In genomic region chr11:62680825-62681240, GRCh38 we compare ENCODE assay signal across 8 cellular contexts. TPM values are rescaled to one million over a fixed set of nuclear protein-coding genes. Genes with fewer than 3 reads are reported as not detected.
DNase-seq lines count a peak whose midpoint lies in the region; FAIRE-seq and TF ChIP-seq lines count a peak whose summit lies in the region.

No MANE protein-coding gene starts in this region.

- peak overlapping the region; percentile 41 for H2AFZ ChIP-seq in keratinocyte (ENCODE audit: control insufficient read depth, low read length)

- peak; percentile 48 for FAIRE-seq in keratinocyte (lab: Jason Lieb, UNC)

- in situ Hi-C loops in GM13976 (cut with MboI; ENCODE audit: low sequenced_read_pairs, unreplicated experiment), result no loop called here

- peak; percentile 64 for DNase-seq in GM13976 (ENCODE audit: low spot score)
- peak; percentile 84 for DNase-seq in RPMI7951 (ENCODE audit: low read depth)
- DNase-seq in astrocyte of the hippocampus (ENCODE audit: low read depth, low spot score), result peak; percentile 84
- DNase-seq in keratinocyte (ENCODE audit: low read depth, low spot score), result no peak
- no peak for DNase-seq in globus pallidus (ENCODE audit: low spot score)

- H3K4me1 ChIP-seq in BLaER1, result peaks cover 41% of the 10 kb centered on the region
- peaks cover 16% of the 10 kb centered on the region for H3K4me1 ChIP-seq in keratinocyte (ENCODE audit: control insufficient read depth, extremely low read depth, insufficient read depth, low read length)
- peaks cover 10 to 35% (median 23%) of the 10 kb centered on the region in 5 donors for H3K4me1 ChIP-seq in subcutaneous abdominal adipose tissue (ENCODE audit: control insufficient read depth in 5 of 5, insufficient read depth in 5 of 5, low read length in 5 of 5)

- TF ChIP-seq CTCF in GM13976 (IDR thresholded peaks at IDR 0.05; ENCODE audit: borderline replicate concordance, control extremely low read depth, extremely low read depth, insufficient read depth, missing control alignments) (peak; percentile 28), keratinocyte (optimal IDR thresholded peaks at IDR 0.05 in 1 of 3, IDR thresholded peaks at IDR 0.05 in 1 of 3, conservative IDR thresholded peaks at IDR 0.05 in 1 of 3; ENCODE audit: extremely low read depth in 1 of 3, insufficient read depth in 2 of 3, low read length in 3 of 3) (peak; percentile 59 to 94 (median 74))

- dilution Hi-C loops in keratinocyte (cut with MboI; ENCODE audit: extremely low pct_ligation_motif_present, low sequenced_read_pairs), result no loop called here

- H3K36me3 ChIP-seq in BLaER1, result peaks cover 22% of the 10 kb centered on the region
- peaks cover 10 to 19% of the 10 kb centered on the region in 2 experiments for H3K36me3 ChIP-seq in keratinocyte (ENCODE audit: control insufficient read depth in 2 of 2, extremely low read depth in 1 of 2, insufficient read depth in 2 of 2, low read length in 2 of 2)
- H3K36me3 ChIP-seq in subcutaneous abdominal adipose tissue (ENCODE audit: control insufficient read depth in 5 of 5, insufficient read depth in 5 of 5, low read length in 5 of 5), result peaks cover 9 to 20% (median 19%) of the 10 kb centered on the region in 5 donors

- no peak overlapping the region for H3K4me3 ChIP-seq in BLaER1
- no peak overlapping the region for H3K4me3 ChIP-seq in keratinocyte (ENCODE audit: control insufficient read depth in 2 of 3, extremely low read depth in 1 of 3, insufficient read depth in 2 of 3, low read depth in 1 of 3, low read length in 3 of 3)
- no peak overlapping the region for H3K4me3 ChIP-seq in subcutaneous abdominal adipose tissue (ENCODE audit: low read depth in 1 of 5, low read length in 5 of 5)

- peaks cover 24% of the 10 kb centered on the region for H3K79me2 ChIP-seq in keratinocyte (ENCODE audit: control insufficient read depth, insufficient read depth, low read length)

- H4K20me1 ChIP-seq in BLaER1 (peaks cover 23% of the 10 kb centered on the region), keratinocyte (ENCODE audit: control insufficient read depth, extremely low read depth, insufficient read depth, low read length) (no peaks in the 10 kb centered on the region)

- 0 out of 2 replicates have a peak overlapping the region, but pooled peaks have one; percentile 5 for H3K27ac ChIP-seq in BLaER1
- H3K27ac ChIP-seq in keratinocyte (ENCODE audit: control insufficient read depth, insufficient read depth, low read length), result no peak overlapping the region
- peak overlapping the region; percentile 79 for H3K27ac ChIP-seq in subcutaneous abdominal adipose tissue (ENCODE audit: low read depth, low read length)

- H3K9me3 ChIP-seq in BLaER1, result no peaks in the 10 kb centered on the region
- no peaks in the 10 kb centered on the region for H3K9me3 ChIP-seq in keratinocyte (ENCODE audit: control insufficient read depth, low read depth, low read length)
- no peaks in the 10 kb centered on the region for H3K9me3 ChIP-seq in subcutaneous abdominal adipose tissue (ENCODE audit: control insufficient read depth in 5 of 5, low read length in 5 of 5)

- H3K9ac ChIP-seq in BLaER1, result no peak overlapping the region
- H3K9ac ChIP-seq in keratinocyte (ENCODE audit: control insufficient read depth, extremely low read depth, insufficient read depth, low read length), result no peak overlapping the region
- peak overlapping the region in 1 of 5 donors; percentile 16 for H3K9ac ChIP-seq in subcutaneous abdominal adipose tissue (ENCODE audit: low read length in 5 of 5)

- peak; percentile 81 for TF ChIP-seq RAD21 in Ishikawa (IDR thresholded peaks at IDR 0.05; ENCODE audit: low read depth)

- H3K27me3 ChIP-seq in BLaER1, result no peaks in the 10 kb centered on the region
- no peaks in the 10 kb centered on the region for H3K27me3 ChIP-seq in keratinocyte (ENCODE audit: control insufficient read depth, extremely low read depth, insufficient read depth, low read length)
- no peaks in the 10 kb centered on the region for H3K27me3 ChIP-seq in subcutaneous abdominal adipose tissue (ENCODE audit: control insufficient read depth in 5 of 5, insufficient read depth in 4 of 5, low read length in 5 of 5)

- no peak for TF ChIP-seq EP300 in Ishikawa (IDR thresholded peaks at IDR 0.05; ENCODE audit: borderline replicate concordance)

- 0 out of 2 replicates have a peak overlapping the region, but pooled peaks have one; percentile 94 for H3K4me2 ChIP-seq in BLaER1
- no peak overlapping the region for H3K4me2 ChIP-seq in keratinocyte (ENCODE audit: control insufficient read depth, extremely low read depth, insufficient read depth, low read depth, low read length)

- no peaks in the 10 kb centered on the region for H3K9me1 ChIP-seq in keratinocyte (ENCODE audit: control insufficient read depth, extremely low read depth, insufficient read depth, low read length)

TF ChIP-seq in Ishikawa, 13 proteins besides CTCF, POLR2A, EP300 and RAD21:
- TF ChIP-seq CEBPB (IDR thresholded peaks at IDR 0.05) (no peak), CREB1 (IDR thresholded peaks at IDR 0.05; ENCODE audit: low read depth) (no peak), USF1 (IDR thresholded peaks at IDR 0.05) (no peak), ZBTB7A (IDR thresholded peaks at IDR 0.05; ENCODE audit: low read depth) (no peak), YY1 (IDR thresholded peaks at IDR 0.05; ENCODE audit: low read depth) (no peak), TCF12 (IDR thresholded peaks at IDR 0.05; ENCODE audit: low read depth) (no peak), TEAD4 (IDR thresholded peaks at IDR 0.05) (no peak), NFIC (IDR thresholded peaks at IDR 0.05) (no peak), EGR1 (IDR thresholded peaks at IDR 0.05) (no peak)

RNA-seq across cellular contexts. Expression of gene UBXN1, which starts 2.0 kb away (rescaled TPM):
- 107 and 128 TPM in 2 replicates for total RNA-seq in RPMI7951 (2014; rRNA removed; shearing (Covaris generic))
- 45.9 to 72.5 TPM (median 58.5 TPM) in 3 replicates for polyA plus RNA-seq in keratinocyte
- 218 TPM for polyA plus RNA-seq in keratinocyte (2011; ENCODE audit: low read depth)
- 28.0 and 74.7 TPM in 2 replicates for polyA plus RNA-seq in keratinocyte (2011; cell fraction: cytosol; rRNA removed)
- polyA plus RNA-seq in keratinocyte (2011; cell fraction: nucleus; rRNA removed), result 57.9 and 65.7 TPM in 2 replicates
- 84.5 and 88.7 TPM in 2 replicates for polyA plus RNA-seq in keratinocyte (2012; ENCODE audit: low replicate concordance)
- polyA minus RNA-seq in keratinocyte, result 17.8 to 26.4 TPM (median 22.8 TPM) in 3 replicates
- polyA minus RNA-seq in keratinocyte (2011; cell fraction: cytosol; rRNA and poly(A)+ RNA removed), result 51.8 TPM
- polyA minus RNA-seq in keratinocyte (2011; cell fraction: nucleus; rRNA and poly(A)+ RNA removed), result 13.4 and 15.9 TPM in 2 replicates

RNA-seq across cellular contexts. Expression of gene LRRN4CL, which starts 8.5 kb away (rescaled TPM):
- 6.0 and 6.2 TPM in 2 replicates for total RNA-seq in RPMI7951 (2014; rRNA removed; shearing (Covaris generic))
- polyA plus RNA-seq in keratinocyte, result 0.08 TPM in 3 replicates
- not detected for polyA plus RNA-seq in keratinocyte (2011; ENCODE audit: low read depth)
- polyA plus RNA-seq in keratinocyte (2011; cell fraction: cytosol; rRNA removed), result 0.04 TPM in 2 replicates
- polyA plus RNA-seq in keratinocyte (2011; cell fraction: nucleus; rRNA removed), result 0.23 and 0.28 TPM in 2 replicates
- polyA plus RNA-seq in keratinocyte (2012; ENCODE audit: low replicate concordance), result 0.39 TPM in 1 of 2 replicates, not detected in the other
- polyA minus RNA-seq in keratinocyte, result 0.13 to 0.36 TPM (median 0.13 TPM) in 3 replicates
- not detected for polyA minus RNA-seq in keratinocyte (2011; cell fraction: cytosol; rRNA and poly(A)+ RNA removed)
- 0.39 and 0.42 TPM in 2 replicates for polyA minus RNA-seq in keratinocyte (2011; cell fraction: nucleus; rRNA and poly(A)+ RNA removed)

RNA-seq across cellular contexts. Expression of gene LBHD1, which starts 8.8 kb away (rescaled TPM):
- 4.6 and 6.1 TPM in 2 replicates for total RNA-seq in RPMI7951 (2014; rRNA removed; shearing (Covaris generic))
- polyA plus RNA-seq in keratinocyte, result 3.8 to 5.3 TPM (median 4.9 TPM) in 3 replicates
- 0.27 TPM for polyA plus RNA-seq in keratinocyte (2011; ENCODE audit: low read depth)
- 1.7 and 1.8 TPM in 2 replicates for polyA plus RNA-seq in keratinocyte (2011; cell fraction: cytosol; rRNA removed)
- polyA plus RNA-seq in keratinocyte (2011; cell fraction: nucleus; rRNA removed), result 19.4 and 20.1 TPM in 2 replicates
- polyA plus RNA-seq in keratinocyte (2012; ENCODE audit: low replicate concordance), result 0.86 and 2.6 TPM in 2 replicates
- 2.0 to 4.9 TPM (median 3.5 TPM) in 3 replicates for polyA minus RNA-seq in keratinocyte
- 4.2 TPM for polyA minus RNA-seq in keratinocyte (2011; cell fraction: cytosol; rRNA and poly(A)+ RNA removed)
- 3.5 and 6.0 TPM in 2 replicates for polyA minus RNA-seq in keratinocyte (2011; cell fraction: nucleus; rRNA and poly(A)+ RNA removed)

RNA-seq across cellular contexts. Expression of gene UQCC3, which starts 9.4 kb away (rescaled TPM):
- total RNA-seq in RPMI7951 (2014; rRNA removed; shearing (Covaris generic)), result 19.6 and 26.6 TPM in 2 replicates
- polyA plus RNA-seq in keratinocyte, result 8.3 to 11.7 TPM (median 8.6 TPM) in 3 replicates
- polyA plus RNA-seq in keratinocyte (2011; ENCODE audit: low read depth), result 4.1 TPM
- 2.4 and 7.8 TPM in 2 replicates for polyA plus RNA-seq in keratinocyte (2011; cell fraction: cytosol; rRNA removed)
- polyA plus RNA-seq in keratinocyte (2011; cell fraction: nucleus; rRNA removed), result 2.1 and 2.8 TPM in 2 replicates
- 6.2 and 15.0 TPM in 2 replicates for polyA plus RNA-seq in keratinocyte (2012; ENCODE audit: low replicate concordance)
- polyA minus RNA-seq in keratinocyte, result 1.0 to 2.2 TPM (median 1.5 TPM) in 3 replicates
- 10.0 TPM for polyA minus RNA-seq in keratinocyte (2011; cell fraction: cytosol; rRNA and poly(A)+ RNA removed)
- polyA minus RNA-seq in keratinocyte (2011; cell fraction: nucleus; rRNA and poly(A)+ RNA removed), result 0.53 and 2.0 TPM in 2 replicates

RNA-seq across cellular contexts. Expression of gene CSKMT, which starts 15.7 kb away (rescaled TPM):
- total RNA-seq in RPMI7951 (2014; rRNA removed; shearing (Covaris generic)), result 3.8 and 5.6 TPM in 2 replicates
- 4.0 to 4.5 TPM (median 4.2 TPM) in 3 replicates for polyA plus RNA-seq in keratinocyte
- polyA plus RNA-seq in keratinocyte (2011; ENCODE audit: low read depth), result 0.69 TPM
- polyA plus RNA-seq in keratinocyte (2011; cell fraction: cytosol; rRNA removed), result 1.3 TPM in 2 replicates
- polyA plus RNA-seq in keratinocyte (2011; cell fraction: nucleus; rRNA removed), result 7.0 and 7.8 TPM in 2 replicates
- 5.7 and 13.4 TPM in 2 replicates for polyA plus RNA-seq in keratinocyte (2012; ENCODE audit: low replicate concordance)
- 5.4 to 11.3 TPM (median 11.2 TPM) in 3 replicates for polyA minus RNA-seq in keratinocyte
- 150 TPM for polyA minus RNA-seq in keratinocyte (2011; cell fraction: cytosol; rRNA and poly(A)+ RNA removed)
- polyA minus RNA-seq in keratinocyte (2011; cell fraction: nucleus; rRNA and poly(A)+ RNA removed), result 13.4 and 25.7 TPM in 2 replicates

Comparison
In these comparisons a context has a peak if more than half of its experiments do, and no peak if none do; other contexts are left out.
1. DNase-seq: peak in GM13976 (single experiment), RPMI7951 (single experiment) and astrocyte of the hippocampus (single experiment); none in keratinocyte (single experiment) and globus pallidus (single experiment).